In genomic region chr5:55176176-55176818, GRCh38 we compare ENCODE assay signal across 1 cellular context.
TF ChIP-seq lines count a peak whose summit lies in the region.

No MANE protein-coding gene starts in this region.

TF ChIP-seq in HepG2, 621 proteins besides CTCF, POLR2A, EP300 and RAD21 (continued from another document and continues in another):
- TF ChIP-seq, protein P1, sequence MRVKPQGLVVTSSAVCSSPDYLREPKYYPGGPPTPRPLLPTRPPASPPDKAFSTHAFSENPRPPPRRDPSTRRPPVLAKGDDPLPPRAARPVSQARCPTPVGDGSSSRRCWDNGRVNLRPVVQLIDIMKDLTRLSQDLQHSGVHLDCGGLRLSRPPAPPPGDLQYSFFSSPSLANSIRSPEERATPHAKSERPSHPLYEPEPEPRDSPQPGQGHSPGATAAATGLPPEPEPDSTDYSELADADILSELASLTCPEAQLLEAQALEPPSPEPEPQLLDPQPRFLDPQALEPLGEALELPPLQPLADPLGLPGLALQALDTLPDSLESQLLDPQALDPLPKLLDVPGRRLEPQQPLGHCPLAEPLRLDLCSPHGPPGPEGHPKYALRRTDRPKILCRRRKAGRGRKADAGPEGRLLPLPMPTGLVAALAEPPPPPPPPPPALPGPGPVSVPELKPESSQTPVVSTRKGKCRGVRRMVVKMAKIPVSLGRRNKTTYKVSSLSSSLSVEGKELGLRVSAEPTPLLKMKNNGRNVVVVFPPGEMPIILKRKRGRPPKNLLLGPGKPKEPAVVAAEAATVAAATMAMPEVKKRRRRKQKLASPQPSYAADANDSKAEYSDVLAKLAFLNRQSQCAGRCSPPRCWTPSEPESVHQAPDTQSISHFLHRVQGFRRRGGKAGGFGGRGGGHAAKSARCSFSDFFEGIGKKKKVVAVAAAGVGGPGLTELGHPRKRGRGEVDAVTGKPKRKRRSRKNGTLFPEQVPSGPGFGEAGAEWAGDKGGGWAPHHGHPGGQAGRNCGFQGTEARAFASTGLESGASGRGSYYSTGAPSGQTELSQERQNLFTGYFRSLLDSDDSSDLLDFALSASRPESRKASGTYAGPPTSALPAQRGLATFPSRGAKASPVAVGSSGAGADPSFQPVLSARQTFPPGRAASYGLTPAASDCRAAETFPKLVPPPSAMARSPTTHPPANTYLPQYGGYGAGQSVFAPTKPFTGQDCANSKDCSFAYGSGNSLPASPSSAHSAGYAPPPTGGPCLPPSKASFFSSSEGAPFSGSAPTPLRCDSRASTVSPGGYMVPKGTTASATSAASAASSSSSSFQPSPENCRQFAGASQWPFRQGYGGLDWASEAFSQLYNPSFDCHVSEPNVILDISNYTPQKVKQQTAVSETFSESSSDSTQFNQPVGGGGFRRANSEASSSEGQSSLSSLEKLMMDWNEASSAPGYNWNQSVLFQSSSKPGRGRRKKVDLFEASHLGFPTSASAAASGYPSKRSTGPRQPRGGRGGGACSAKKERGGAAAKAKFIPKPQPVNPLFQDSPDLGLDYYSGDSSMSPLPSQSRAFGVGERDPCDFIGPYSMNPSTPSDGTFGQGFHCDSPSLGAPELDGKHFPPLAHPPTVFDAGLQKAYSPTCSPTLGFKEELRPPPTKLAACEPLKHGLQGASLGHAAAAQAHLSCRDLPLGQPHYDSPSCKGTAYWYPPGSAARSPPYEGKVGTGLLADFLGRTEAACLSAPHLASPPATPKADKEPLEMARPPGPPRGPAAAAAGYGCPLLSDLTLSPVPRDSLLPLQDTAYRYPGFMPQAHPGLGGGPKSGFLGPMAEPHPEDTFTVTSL (CRISPR knock-in tag; IDR thresholded peaks at IDR 0.05; ENCODE audit: borderline replicate concordance), result no peak
- TF ChIP-seq, protein P2, sequence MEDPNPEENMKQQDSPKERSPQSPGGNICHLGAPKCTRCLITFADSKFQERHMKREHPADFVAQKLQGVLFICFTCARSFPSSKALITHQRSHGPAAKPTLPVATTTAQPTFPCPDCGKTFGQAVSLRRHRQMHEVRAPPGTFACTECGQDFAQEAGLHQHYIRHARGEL (CRISPR knock-in tag; IDR thresholded peaks at IDR 0.05), result no peak
- TF ChIP-seq THYN1 (CRISPR knock-in tag; IDR thresholded peaks at IDR 0.05; ENCODE audit: borderline replicate concordance, low read depth) (no peak), ZNF296 (CRISPR knock-in tag; conservative IDR thresholded peaks at IDR 0.05) (no peak), ZNF468 (CRISPR knock-in tag; IDR thresholded peaks at IDR 0.05) (no peak), PHB2 (IDR thresholded peaks at IDR 0.05; ENCODE audit: partially characterized antibody) (no peak), ZNF569 (CRISPR knock-in tag; IDR thresholded peaks at IDR 0.05; ENCODE audit: borderline replicate concordance) (no peak), FOXP1 (IDR thresholded peaks at IDR 0.05) (no peak), FOXP1 (CRISPR knock-in tag; IDR thresholded peaks at IDR 0.05) (no peak), ZNF501 (CRISPR knock-in tag; IDR thresholded peaks at IDR 0.05) (no peak), ZNF674 (CRISPR knock-in tag; IDR thresholded peaks at IDR 0.05; ENCODE audit: low read depth) (no peak), ZNF180 (CRISPR knock-in tag; IDR thresholded peaks at IDR 0.05; ENCODE audit: borderline replicate concordance, low read depth) (no peak), PTBP1 (IDR thresholded peaks at IDR 0.05; ENCODE audit: low read depth, low read length, poor library complexity, severe bottlenecking) (no peak), SMARCE1 (IDR thresholded peaks at IDR 0.05; ENCODE audit: borderline replicate concordance) (no peak), AHR (CRISPR knock-in tag; IDR thresholded peaks at IDR 0.05) (no peak), ZNF547 (CRISPR knock-in tag; IDR thresholded peaks at IDR 0.05) (0 out of 2 replicates have a peak, but pooled peaks have one; percentile 40), ZC3H4 (CRISPR knock-in tag; IDR thresholded peaks at IDR 0.05; ENCODE audit: borderline replicate concordance) (no peak), KAT2B (IDR thresholded peaks at IDR 0.05; ENCODE audit: borderline replicate concordance, low read depth, low read length) (no peak), HOXA5 (CRISPR knock-in tag; IDR thresholded peaks at IDR 0.05) (no peak), ZNF567 (CRISPR knock-in tag; IDR thresholded peaks at IDR 0.05; ENCODE audit: borderline replicate concordance) (no peak), ZNF136 (CRISPR knock-in tag; IDR thresholded peaks at IDR 0.05; ENCODE audit: low read depth) (no peak), NFKB2 (CRISPR knock-in tag; IDR thresholded peaks at IDR 0.05; ENCODE audit: borderline replicate concordance) (peak; percentile 25; the same call in 1 of the 2 replicates), ZNF333 (CRISPR knock-in tag; IDR thresholded peaks at IDR 0.05; ENCODE audit: borderline replicate concordance) (no peak), ZNF777 (CRISPR knock-in tag; IDR thresholded peaks at IDR 0.05) (no peak), ZNF12 (CRISPR knock-in tag; IDR thresholded peaks at IDR 0.05) (no peak), TSC22D2 (CRISPR knock-in tag; IDR thresholded peaks at IDR 0.05; ENCODE audit: borderline replicate concordance) (no peak), TOE1 (CRISPR knock-in tag; IDR thresholded peaks at IDR 0.05) (no peak), SP5 (CRISPR knock-in tag; IDR thresholded peaks at IDR 0.05; ENCODE audit: borderline replicate concordance, low read depth) (no peak), ZIK1 (CRISPR knock-in tag; IDR thresholded peaks at IDR 0.05; ENCODE audit: borderline replicate concordance, low read depth) (no peak), ZNF17 (CRISPR knock-in tag; IDR thresholded peaks at IDR 0.05) (no peak), CSRNP2 (CRISPR knock-in tag; conservative IDR thresholded peaks at IDR 0.05; ENCODE audit: low read depth) (0 out of 2 replicates have a peak, but pooled peaks have one; percentile 50), AGO1 (IDR thresholded peaks at IDR 0.05; ENCODE audit: low read depth, low read length, poor library complexity, severe bottlenecking) (no peak), ZNF225 (CRISPR knock-in tag; IDR thresholded peaks at IDR 0.05) (no peak), ZNF329 (CRISPR knock-in tag; IDR thresholded peaks at IDR 0.05; ENCODE audit: low read depth) (no peak), MIER2 (CRISPR knock-in tag; IDR thresholded peaks at IDR 0.05) (no peak), ZNF530 (CRISPR knock-in tag; IDR thresholded peaks at IDR 0.05; ENCODE audit: low read depth) (no peak), ZSCAN12 (CRISPR knock-in tag; IDR thresholded peaks at IDR 0.05) (no peak), RCOR2 (CRISPR knock-in tag; IDR thresholded peaks at IDR 0.05) (no peak), ZSCAN9 (CRISPR knock-in tag; IDR thresholded peaks at IDR 0.05; ENCODE audit: borderline replicate concordance) (no peak), U2AF1 (optimal IDR thresholded peaks at IDR 0.05; ENCODE audit: low read depth, low read length) (no peak), HMGA1 (CRISPR knock-in tag; conservative IDR thresholded peaks at IDR 0.05) (no peak), RORA (CRISPR knock-in tag; IDR thresholded peaks at IDR 0.05) (no peak), ZBTB38 (CRISPR knock-in tag; IDR thresholded peaks at IDR 0.05) (no peak), ZNF282 (IDR thresholded peaks at IDR 0.05; ENCODE audit: partially characterized antibody) (no peak), PHF21A (CRISPR knock-in tag; IDR thresholded peaks at IDR 0.05) (0 out of 2 replicates have a peak, but pooled peaks have one; percentile 33), ZNF3 (CRISPR knock-in tag; IDR thresholded peaks at IDR 0.05) (no peak), ZNF253 (CRISPR knock-in tag; IDR thresholded peaks at IDR 0.05; ENCODE audit: borderline replicate concordance) (no peak), ZNF687 (CRISPR knock-in tag; IDR thresholded peaks at IDR 0.05) (peak; percentile 83), TEAD3 (CRISPR knock-in tag; optimal IDR thresholded peaks at IDR 0.05; ENCODE audit: borderline replicate concordance) (peak; percentile 13), ZNF33B (CRISPR knock-in tag; IDR thresholded peaks at IDR 0.05) (no peak), KDM4B (CRISPR knock-in tag; IDR thresholded peaks at IDR 0.05) (no peak), SP4 (CRISPR knock-in tag; IDR thresholded peaks at IDR 0.05) (no peak)
- TF ChIP-seq, protein P3, sequence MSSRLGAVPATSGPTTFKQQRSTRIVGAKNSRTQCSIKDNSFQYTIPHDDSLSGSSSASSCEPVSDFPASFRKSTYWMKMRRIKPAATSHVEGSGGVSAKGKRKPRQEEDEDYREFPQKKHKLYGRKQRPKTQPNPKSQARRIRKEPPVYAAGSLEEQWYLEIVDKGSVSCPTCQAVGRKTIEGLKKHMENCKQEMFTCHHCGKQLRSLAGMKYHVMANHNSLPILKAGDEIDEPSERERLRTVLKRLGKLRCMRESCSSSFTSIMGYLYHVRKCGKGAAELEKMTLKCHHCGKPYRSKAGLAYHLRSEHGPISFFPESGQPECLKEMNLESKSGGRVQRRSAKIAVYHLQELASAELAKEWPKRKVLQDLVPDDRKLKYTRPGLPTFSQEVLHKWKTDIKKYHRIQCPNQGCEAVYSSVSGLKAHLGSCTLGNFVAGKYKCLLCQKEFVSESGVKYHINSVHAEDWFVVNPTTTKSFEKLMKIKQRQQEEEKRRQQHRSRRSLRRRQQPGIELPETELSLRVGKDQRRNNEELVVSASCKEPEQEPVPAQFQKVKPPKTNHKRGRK (CRISPR knock-in tag; IDR thresholded peaks at IDR 0.05), result no peak
- TF ChIP-seq, protein P4, sequence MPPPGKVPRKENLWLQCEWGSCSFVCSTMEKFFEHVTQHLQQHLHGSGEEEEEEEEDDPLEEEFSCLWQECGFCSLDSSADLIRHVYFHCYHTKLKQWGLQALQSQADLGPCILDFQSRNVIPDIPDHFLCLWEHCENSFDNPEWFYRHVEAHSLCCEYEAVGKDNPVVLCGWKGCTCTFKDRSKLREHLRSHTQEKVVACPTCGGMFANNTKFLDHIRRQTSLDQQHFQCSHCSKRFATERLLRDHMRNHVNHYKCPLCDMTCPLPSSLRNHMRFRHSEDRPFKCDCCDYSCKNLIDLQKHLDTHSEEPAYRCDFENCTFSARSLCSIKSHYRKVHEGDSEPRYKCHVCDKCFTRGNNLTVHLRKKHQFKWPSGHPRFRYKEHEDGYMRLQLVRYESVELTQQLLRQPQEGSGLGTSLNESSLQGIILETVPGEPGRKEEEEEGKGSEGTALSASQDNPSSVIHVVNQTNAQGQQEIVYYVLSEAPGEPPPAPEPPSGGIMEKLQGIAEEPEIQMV (CRISPR knock-in tag; IDR thresholded peaks at IDR 0.05; ENCODE audit: low read depth), result no peak
- TF ChIP-seq, protein P5, sequence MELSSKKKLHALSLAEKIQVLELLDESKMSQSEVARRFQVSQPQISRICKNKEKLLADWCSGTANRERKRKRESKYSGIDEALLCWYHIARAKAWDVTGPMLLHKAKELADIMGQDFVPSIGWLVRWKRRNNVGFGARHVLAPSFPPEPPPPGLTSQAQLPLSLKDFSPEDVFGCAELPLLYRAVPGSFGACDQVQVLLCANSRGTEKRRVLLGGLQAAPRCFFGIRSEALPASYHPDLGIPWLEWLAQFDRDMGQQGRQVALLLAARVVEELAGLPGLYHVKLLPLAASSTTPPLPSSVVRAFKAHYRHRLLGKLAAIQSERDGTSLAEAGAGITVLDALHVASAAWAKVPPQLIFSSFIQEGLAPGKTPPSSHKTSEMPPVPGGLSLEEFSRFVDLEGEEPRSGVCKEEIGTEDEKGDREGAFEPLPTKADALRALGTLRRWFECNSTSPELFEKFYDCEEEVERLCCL (CRISPR knock-in tag; IDR thresholded peaks at IDR 0.05; ENCODE audit: borderline replicate concordance), result no peak
- TF ChIP-seq, protein P6, sequence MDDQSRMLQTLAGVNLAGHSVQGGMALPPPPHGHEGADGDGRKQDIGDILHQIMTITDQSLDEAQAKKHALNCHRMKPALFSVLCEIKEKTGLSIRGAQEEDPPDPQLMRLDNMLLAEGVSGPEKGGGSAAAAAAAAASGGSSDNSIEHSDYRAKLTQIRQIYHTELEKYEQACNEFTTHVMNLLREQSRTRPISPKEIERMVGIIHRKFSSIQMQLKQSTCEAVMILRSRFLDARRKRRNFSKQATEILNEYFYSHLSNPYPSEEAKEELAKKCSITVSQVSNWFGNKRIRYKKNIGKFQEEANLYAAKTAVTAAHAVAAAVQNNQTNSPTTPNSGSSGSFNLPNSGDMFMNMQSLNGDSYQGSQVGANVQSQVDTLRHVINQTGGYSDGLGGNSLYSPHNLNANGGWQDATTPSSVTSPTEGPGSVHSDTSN (CRISPR knock-in tag; IDR thresholded peaks at IDR 0.05; ENCODE audit: borderline replicate concordance), result no peak
- TF ChIP-seq, protein P7, sequence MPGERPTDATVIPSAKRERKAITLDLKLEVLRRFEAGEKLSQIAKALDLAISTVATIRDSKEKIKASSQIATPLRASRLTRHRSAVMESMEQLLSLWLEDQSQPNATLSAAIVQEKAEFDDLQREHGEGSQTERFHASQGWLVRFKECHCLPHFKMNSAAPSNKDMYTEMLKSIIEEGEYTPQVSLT (CRISPR knock-in tag; IDR thresholded peaks at IDR 0.05; ENCODE audit: borderline replicate concordance, low read depth), result no peak
